14 cellular contexts compared by ENCODE assay signal in genomic region chr20:54362283-54362682, GRCh38.
DNase-seq lines count a peak whose midpoint lies in the region; ATAC-seq, FAIRE-seq and TF ChIP-seq lines count a peak whose summit lies in the region.
"Had no signal": no experiment of that assay in that cellular context is flagged by ENCODE, and none has a peak within 500 bp of the region (broad histone marks: within the 10 kb centered on the region; RNA-seq: fewer than 3 reads in every experiment).

No MANE protein-coding gene starts in this region.

- no peak overlapping the region for H3K27ac ChIP-seq in HepG2 (ENCODE audit: extremely low read length, insufficient read depth, low read length)
- H3K27ac ChIP-seq in right lobe of liver = no peak overlapping the region
- H3K27ac ChIP-seq in H1 (ENCODE audit: low read depth, low read length) = no peak overlapping the region
- no peak overlapping the region for H3K27ac ChIP-seq in mesendoderm (ENCODE audit: low read depth, low read length)
- H3K27ac ChIP-seq: BLaER1, GM23248 had no signal

- in situ Hi-C loops in HepG2 (cut with HindIII; ENCODE audit: extremely low pct_ligation_motif_present, low pct_unique_long_range_greater_than_20kb) = no loop called here

- DNase-seq in HepG2 (ENCODE audit: low spot score) = no peak
- DNase-seq in right lobe of liver = no peak
- no peak for DNase-seq in H1 (ENCODE audit: low read depth in 1 of 2, low spot score in 2 of 2)
- DNase-seq in mesendoderm = peak; percentile 12
- DNase-seq in activated gamma-delta T cell (lab: John Stamatoyannopoulos, UW) = no peak
- no peak for DNase-seq in RCC 7860 (ENCODE audit: low spot score)
- DNase-seq: 8988T, AML-193, DMS53, GM23248, H9 had no signal

- no TSS peak for BruUV-seq in HepG2 (replicated peaks; lab: Mats Ljungman, UMichigan)

- H3K79me1 ChIP-seq in H1 (ENCODE audit: low read depth, low read length) (no peaks in the 10 kb centered on the region), mesendoderm (ENCODE audit: low read length) (no peaks in the 10 kb centered on the region)

- no peak for TF ChIP-seq RAD21 in HepG2 (CRISPR knock-in tag; IDR thresholded peaks at IDR 0.05)
- no peak for TF ChIP-seq RAD21 in H1 (IDR thresholded peaks at IDR 0.05 in 1 of 2, conservative IDR thresholded peaks at IDR 0.05 in 1 of 2; ENCODE audit: low read depth in 2 of 2, low read length in 2 of 2)

- H3K36me3 ChIP-seq in HepG2 (replicated peaks in 1 of 2; ENCODE audit: control insufficient read depth in 1 of 2, insufficient read depth in 2 of 2, low read length in 2 of 2) = no peaks in the 10 kb centered on the region
- H3K36me3 ChIP-seq in right lobe of liver = no peaks in the 10 kb centered on the region
- no peaks in the 10 kb centered on the region for H3K36me3 ChIP-seq in H1 (ENCODE audit: control insufficient read depth in 2 of 4, insufficient read depth in 4 of 4, low read length in 3 of 4)
- H3K36me3 ChIP-seq in mesendoderm (ENCODE audit: control insufficient read depth, insufficient read depth, low read length) = no peaks in the 10 kb centered on the region
- H3K36me3 ChIP-seq: BLaER1 had no signal

- H3K18ac ChIP-seq in H1 (ENCODE audit: extremely low read depth, low read length) = no peak overlapping the region
- H3K18ac ChIP-seq in mesendoderm (ENCODE audit: low read length) = peak overlapping the region; percentile 14

- H3K14ac ChIP-seq in H1 (ENCODE audit: insufficient read length) = no peak overlapping the region

- POLR2A ChIA-PET in HepG2 (lab: Yijun Ruan, JAX) (no interaction called here), H1 (lab: Charles Lee; ENCODE audit: partially characterized antibody) (no interaction called here)

- H3K56ac ChIP-seq in H1 (replicated peaks; ENCODE audit: insufficient read length, low read depth, low read length) = no peak overlapping the region
- no peak overlapping the region for H3K56ac ChIP-seq in mesendoderm (ENCODE audit: low read length)

- FAIRE-seq in HepG2 (lab: Jason Lieb, UNC) (no peak), H1 (lab: Jason Lieb, UNC) (no peak), RCC 7860 (lab: Jason Lieb, UNC) (no peak)
- FAIRE-seq: GM18507 had no signal

- H2BK15ac ChIP-seq in H1 (ENCODE audit: low read length) (no peak overlapping the region), mesendoderm (replicated peaks; ENCODE audit: low read depth) (no peak overlapping the region)

- intact Hi-C loops in HepG2 (cut with micrococcal nuclease; ENCODE audit: unreplicated experiment) (no loop called here), right lobe of liver (cut with DNase I) (no loop called here)

- no peak overlapping the region for H4K8ac ChIP-seq in H1 (ENCODE audit: extremely low read depth, insufficient read depth, low read length)
- H4K8ac ChIP-seq in mesendoderm (ENCODE audit: low read depth, low read length) = no peak overlapping the region

- no peak for ATAC-seq in HepG2
- ATAC-seq in right lobe of liver = no peak
- no peak for ATAC-seq in GM21423 (IDR thresholded peaks at IDR 0.05; ENCODE audit: unreplicated experiment)

- no peak overlapping the region for H2BK20ac ChIP-seq in H1 (ENCODE audit: low read length)

- H3K27me3 ChIP-seq in HepG2 (ENCODE audit: control insufficient read depth in 1 of 2, insufficient read depth in 2 of 2, low read length in 2 of 2) (peaks cover 0 to 4% of the 10 kb centered on the region in 2 experiments; a peak in 1 of 5 replicates), right lobe of liver (no peaks in the 10 kb centered on the region), H1 (replicated peaks in 1 of 4; ENCODE audit: control insufficient read depth in 3 of 4, extremely low read depth in 1 of 4, insufficient read depth in 3 of 4, low read length in 3 of 4) (no peaks in the 10 kb centered on the region), mesendoderm (ENCODE audit: insufficient read depth, low read length, poor library complexity) (no peaks in the 10 kb centered on the region)
- H3K27me3 ChIP-seq: BLaER1 had no signal

- H2BK12ac ChIP-seq in H1 (ENCODE audit: low read depth, low read length) = no peak overlapping the region

- H2BK120ac ChIP-seq in H1 (replicated peaks; ENCODE audit: low read depth, low read length) = no peak overlapping the region
- no peak overlapping the region for H2BK120ac ChIP-seq in mesendoderm (ENCODE audit: low read depth, low read length)

- no peak overlapping the region for H3K9ac ChIP-seq in HepG2 (ENCODE audit: insufficient read depth, low read depth, low read length)
- no peak overlapping the region for H3K9ac ChIP-seq in H1 (replicated peaks in 1 of 4; ENCODE audit: extremely low read depth in 1 of 4, low read depth in 3 of 4, low read length in 3 of 4)
- no peak overlapping the region for H3K9ac ChIP-seq in mesendoderm (ENCODE audit: low read length)
- H3K9ac ChIP-seq: BLaER1, GM23248 had no signal

- H3K79me2 ChIP-seq in HepG2 (ENCODE audit: insufficient read depth, low read length) = no peaks in the 10 kb centered on the region
- no peaks in the 10 kb centered on the region for H3K79me2 ChIP-seq in H1 (ENCODE audit: control insufficient read depth in 1 of 2, insufficient read depth in 2 of 2, low read length in 2 of 2)
- no peaks in the 10 kb centered on the region for H3K79me2 ChIP-seq in mesendoderm (ENCODE audit: control insufficient read depth, insufficient read depth, low read length)

- TF ChIP-seq EP300 in HepG2 (IDR thresholded peaks at IDR 0.05; ENCODE audit: low read depth in 2 of 2, low read length in 2 of 2) (no peak), HepG2 (CRISPR knock-in tag; IDR thresholded peaks at IDR 0.05; ENCODE audit: borderline replicate concordance) (no peak), H1 (IDR thresholded peaks at IDR 0.05; ENCODE audit: borderline replicate concordance in 1 of 2, low read depth in 2 of 2, low read length in 2 of 2) (no peak)

- H3K4ac ChIP-seq in H1 (replicated peaks; ENCODE audit: insufficient read length, low read depth, low read length) (no peak overlapping the region), mesendoderm (ENCODE audit: low read depth, low read length) (no peak overlapping the region)

- H2AFZ ChIP-seq in HepG2 (ENCODE audit: low read length) = no peak overlapping the region
- H2AFZ ChIP-seq in H1 (ENCODE audit: low read length) = 0 out of 2 replicates have a peak overlapping the region, but pooled peaks have one; percentile 26
- H2AFZ ChIP-seq: GM23248 had no signal

- H2AK5ac ChIP-seq in H1 (ENCODE audit: low read depth, low read length) (no peak overlapping the region), mesendoderm (ENCODE audit: low read length) (no peak overlapping the region)

- no peak overlapping the region for H4K91ac ChIP-seq in H1 (replicated peaks; ENCODE audit: insufficient read length, low read length)

- H3K23me2 ChIP-seq in H1 (ENCODE audit: low read depth, low read length) = no peaks in the 10 kb centered on the region

- no peak overlapping the region for H4K5ac ChIP-seq in H1 (ENCODE audit: insufficient read length, low read depth, low read length)
- H4K5ac ChIP-seq in mesendoderm (ENCODE audit: low read length) = no peak overlapping the region

- H3K4me1 ChIP-seq in HepG2 (ENCODE audit: insufficient read depth, low read length) (no peaks in the 10 kb centered on the region), right lobe of liver (peaks cover 0 to 7% (median 0%) of the 10 kb centered on the region in 4 donors), H1 (replicated peaks in 1 of 4; ENCODE audit: control insufficient read depth in 3 of 4, insufficient read depth in 4 of 4, low read length in 3 of 4) (peaks cover 0 to 4% (median 2%) of the 10 kb centered on the region in 4 experiments; a peak in 3 of 7 replicates), mesendoderm (ENCODE audit: control insufficient read depth, low read depth, low read length) (no peaks in the 10 kb centered on the region)
- H3K4me1 ChIP-seq: BLaER1 had no signal

- H4K20me1 ChIP-seq in HepG2 (ENCODE audit: insufficient read depth, low read length) = no peaks in the 10 kb centered on the region
- no peaks in the 10 kb centered on the region for H4K20me1 ChIP-seq in H1 (replicated peaks in 1 of 2; ENCODE audit: control insufficient read depth in 1 of 2, insufficient read depth in 2 of 2, low read length in 2 of 2)
- H4K20me1 ChIP-seq: BLaER1 had no signal

- no peak overlapping the region for H3K4me3 ChIP-seq in HepG2 (replicated peaks in 1 of 3; ENCODE audit: insufficient read depth in 1 of 3, low read depth in 2 of 3, low read length in 3 of 3)
- H3K4me3 ChIP-seq in right lobe of liver = no peak overlapping the region
- H3K4me3 ChIP-seq in H1 (ENCODE audit: extremely low read depth in 1 of 4, insufficient read depth in 2 of 4, low read depth in 3 of 4, low read length in 4 of 4) = no peak overlapping the region
- no peak overlapping the region for H3K4me3 ChIP-seq in mesendoderm (ENCODE audit: low read length)
- H3K4me3 ChIP-seq: BLaER1, GM23248 had no signal

- no peak overlapping the region for H3K23ac ChIP-seq in H1 (ENCODE audit: insufficient read length)
- H3K23ac ChIP-seq in mesendoderm (ENCODE audit: low read length) = no peak overlapping the region

- TF ChIP-seq POLR2A in HepG2 (IDR thresholded peaks at IDR 0.05; ENCODE audit: insufficient read depth in 1 of 2, low read depth in 2 of 2, low read length in 2 of 2) (no peak), right lobe of liver (IDR thresholded peaks at IDR 0.05) (no peak), H1 (IDR thresholded peaks at IDR 0.05; ENCODE audit: control extremely low read depth in 1 of 2, low read depth in 2 of 2, low read length in 2 of 2) (no peak)

- CTCF ChIA-PET in HepG2 (lab: Yijun Ruan, JAX; ENCODE audit: low intra/inter-chr PET ratio, low total read pairs) = no interaction called here
- CTCF ChIA-PET in H1 (lab: Charles Lee; ENCODE audit: partially characterized antibody) = no interaction called here

- no peaks in the 10 kb centered on the region for H3K9me3 ChIP-seq in HepG2 (ENCODE audit: low read length)
- H3K9me3 ChIP-seq in right lobe of liver = no peaks in the 10 kb centered on the region
- H3K9me3 ChIP-seq in H1 (ENCODE audit: insufficient read depth in 2 of 2, low read depth in 1 of 2, low read length in 1 of 2) = no peaks in the 10 kb centered on the region
- H3K9me3 ChIP-seq: BLaER1 had no signal

- TF ChIP-seq CTCF in HepG2 (CRISPR knock-in tag; IDR thresholded peaks at IDR 0.05) (no peak), right lobe of liver (IDR thresholded peaks at IDR 0.05) (no peak), H1 (IDR thresholded peaks at IDR 0.05; ENCODE audit: control extremely low read depth in 1 of 3, insufficient read depth in 1 of 3, low read depth in 1 of 3, low read length in 3 of 3) (no peak)

- H3K4me2 ChIP-seq in HepG2 (ENCODE audit: low read depth, low read length) = no peak overlapping the region
- no peak overlapping the region for H3K4me2 ChIP-seq in H1 (ENCODE audit: insufficient read depth in 1 of 2, low read depth in 2 of 2, low read length in 2 of 2)
- H3K4me2 ChIP-seq in mesendoderm (ENCODE audit: low read length) = no peak overlapping the region
- H3K4me2 ChIP-seq: BLaER1 had no signal

- no peak overlapping the region for H2BK5ac ChIP-seq in H1 (ENCODE audit: low read depth, low read length)
- no peak overlapping the region for H2BK5ac ChIP-seq in mesendoderm (ENCODE audit: low read length)

TF ChIP-seq in HepG2, 621 proteins besides CTCF, POLR2A, EP300 and RAD21 (continues in another document):
- no peak for TF ChIP-seq RXRA (CRISPR knock-in tag; IDR thresholded peaks at IDR 0.05)

TF ChIP-seq in H1, 55 proteins besides CTCF, POLR2A, EP300 and RAD21:
- TF ChIP-seq SP1 (IDR thresholded peaks at IDR 0.05; ENCODE audit: low read depth, low read length) (peak; percentile 55; the same call in 1 of the 2 replicates), KDM5A (IDR thresholded peaks at IDR 0.05; ENCODE audit: low read length) (no peak)

Comparison
In these comparisons a context has a peak if more than half of its experiments do, and no peak if none do; other contexts are left out.
1. Of the 41 proteins assayed by ChIP-seq in both HepG2 and H1: peak only in HepG2: none; only in H1: SP1; in both: none; in neither: 40.